Comparison of ENCODE assay signal across 40 cellular contexts in genomic region chr6:52123234-52123633, GRCh38. TPM values are rescaled to one million over a fixed set of nuclear protein-coding genes. Genes with fewer than 3 reads are reported as not detected.
"Had no signal": no experiment of that assay in that cellular context is flagged by ENCODE, and none has a peak within 500 bp of the region (broad histone marks: within the 10 kb centered on the region; RNA-seq: fewer than 3 reads in every experiment).

No MANE protein-coding gene starts in this region.

- H3K27ac ChIP-seq: adrenal gland, cardiac muscle cell, VCaP had no signal

- H3K4me1 ChIP-seq: adrenal gland had no signal

- DNase-seq: activated B cell treated with CpG ODN at 0.5 μM for 24 hours; activated CD4-positive, alpha-beta memory T cell treated with anti-CD3 and anti-CD28 coated beads for 36 hours; activated CD4-positive, alpha-beta T cell treated with anti-CD3 and anti-CD28 coated beads for 4 hours; activated CD4-positive, alpha-beta T cell treated with anti-CD3 and anti-CD28 coated beads, Interleukin-2, amount 10 ng/mL, durations not matched to agents 24 days and 14 days; activated CD4-positive, alpha-beta T cell treated with anti-CD3 and anti-CD28 coated beads, Interleukin-2, amount 50 U/mL, for 1 hour; activated CD4-positive, alpha-beta T cell treated with anti-CD3 and anti-CD28 coated beads, Interleukin-2, amount 50 U/mL, for 4 hours; activated CD4-positive, CD25-positive, alpha-beta regulatory T cell treated with anti-CD3 and anti-CD28 coated beads, Interleukin-2, amount 50 U/mL, for 72 hours; activated CD8-positive, alpha-beta memory T cell treated with anti-CD3 and anti-CD28 coated beads, Interleukin-2, amount 50 U/mL, for 4 hours; activated CD8-positive, alpha-beta T cell treated with anti-CD3 and anti-CD28 coated beads for 36 hours; activated effector memory CD4-positive, alpha-beta T cell treated with anti-CD3 and anti-CD28 coated beads, Interleukin-2, amount 50 U/mL, for 16 hours; activated gamma-delta T cell treated with Interleukin-2 at 50 U/mL for 16 hours; activated naive CD4-positive, alpha-beta T cell; activated naive CD4-positive, alpha-beta T cell treated with anti-CD3 and anti-CD28 coated beads for 36 hours; activated naive CD4-positive, alpha-beta T cell treated with anti-CD3 and anti-CD28 coated beads, Interleukin-2, amount 50 U/mL, for 16 hours; activated naive CD8-positive, alpha-beta T cell treated with anti-CD3 and anti-CD28 coated beads for 36 hours; activated T-cell treated with anti-CD3 and anti-CD28 coated beads for 4 hours; activated T-cell treated with anti-CD3 and anti-CD28 coated beads, Interleukin-2, amount 50 U/mL, for 1 hour; activated T-cell treated with anti-CD3 and anti-CD28 coated beads, Interleukin-2, amount 50 U/mL, for 4 hours; activated T-cell treated with anti-CD3 and anti-CD28 coated beads, Interleukin-2, amount 50 U/mL, for 72 hours; adrenal gland; amniotic stem cell; aorta; caudate nucleus; cerebellar nuclear complex; T-helper 1 cell; T-helper 2 cell; T-helper 9 cell had no signal

- H3K9me3 Mint-ChIP-seq: activated T-helper 17 cell treated with anti-CD3 and anti-CD28 coated beads, Interleukin-2, amount 50 U/mL, for 72 hours; T-helper 1 cell treated with Interleukin-12 subunit alpha and Interleukin-12 subunit beta and Interleukin-4 antibody, amounts not matched to agents 30 μg/mL and 1 μg/mL, for 36 hours had no signal

- H3K9me3 ChIP-seq: adrenal gland had no signal

- H3K36me3 ChIP-seq: adrenal gland, cardiac muscle cell had no signal

- H3K36me3 Mint-ChIP-seq: activated CD4-positive, alpha-beta memory T cell treated with anti-CD3 and anti-CD28 coated beads for 36 hours; activated naive CD8-positive, alpha-beta T cell treated with anti-CD3 and anti-CD28 coated beads for 36 hours; brain had no signal

- H3K4me3 ChIP-seq: adrenal gland, cardiac muscle cell had no signal

- H3K27me3 Mint-ChIP-seq: brain had no signal

- H3K4me1 Mint-ChIP-seq: activated B cell treated with CpG ODN at 0.5 μM for 24 hours; activated CD4-positive, alpha-beta T cell treated with anti-CD3 and anti-CD28 coated beads, Interleukin-2, amount 10 ng/mL, durations not matched to agents 24 days and 14 days; activated naive CD8-positive, alpha-beta T cell treated with anti-CD3 and anti-CD28 coated beads for 36 hours; activated T-helper 17 cell treated with anti-CD3 and anti-CD28 coated beads, Interleukin-2, amount 50 U/mL, for 72 hours; brain; central memory CD8-positive, alpha-beta T cell had no signal

- H3K27me3 ChIP-seq: adrenal gland, cardiac muscle cell had no signal

- ATAC-seq: activated CD8-positive, alpha-beta T cell treated with anti-CD3 and anti-CD28 coated beads for 36 hours; activated naive CD4-positive, alpha-beta T cell treated with anti-CD3 and anti-CD28 coated beads, Interleukin-2, amount 50 U/mL, for 72 hours; activated T-cell treated with anti-CD3 and anti-CD28 coated beads, Interleukin-2, amount 50 U/mL, for 4 hours; activated T-cell treated with anti-CD3 and anti-CD28 coated beads, Interleukin-2, amount 50 U/mL, for 72 hours; activated T-helper 17 cell treated with anti-CD3 and anti-CD28 coated beads, Interleukin-2, amount 50 U/mL, for 72 hours had no signal

- H3K27ac Mint-ChIP-seq: activated B cell treated with CpG ODN at 0.5 μM for 24 hours; activated CD4-positive, alpha-beta memory T cell treated with anti-CD3 and anti-CD28 coated beads for 36 hours; activated CD4-positive, alpha-beta T cell treated with anti-CD3 and anti-CD28 coated beads, Interleukin-2, amount 10 ng/mL, durations not matched to agents 24 days and 14 days; activated CD8-positive, alpha-beta T cell treated with anti-CD3 and anti-CD28 coated beads for 36 hours; activated naive CD4-positive, alpha-beta T cell treated with anti-CD3 and anti-CD28 coated beads for 36 hours; activated naive CD4-positive, alpha-beta T cell treated with anti-CD3 and anti-CD28 coated beads, Interleukin-2, amount 50 U/mL, for 72 hours; activated naive CD8-positive, alpha-beta T cell treated with anti-CD3 and anti-CD28 coated beads for 36 hours; activated T-cell treated with anti-CD3 and anti-CD28 coated beads, Interleukin-2, amount 50 U/mL, for 72 hours; activated T-helper 1 cell treated with anti-CD3 and anti-CD28 coated beads, Interleukin-12 subunit alpha, Interleukin-12 subunit beta, Interleukin-2, Interleukin-4 antibody, amounts not matched to agents 30 ng/mL and 10 ng/mL and 1 ng/mL, durations not matched to agents 14 hours and 24 hours and 36 hours; activated T-helper 17 cell treated with anti-CD3 and anti-CD28 coated beads, Interleukin-2, amount 50 U/mL, for 72 hours; brain; T-helper 1 cell treated with Interleukin-12 subunit alpha and Interleukin-12 subunit beta and Interleukin-4 antibody, amounts not matched to agents 30 μg/mL and 1 μg/mL, for 36 hours; T-helper 2 cell treated with Interferon-gamma antibody and Interleukin-4, amounts not matched to agents 5 μg/mL and 100 μg/mL, for 36 hours had no signal

- FAIRE-seq: astrocyte, bronchial epithelial cell, TTC549 had no signal

- H3K4me3 Mint-ChIP-seq: activated B cell treated with CpG ODN at 0.5 μM for 24 hours; activated CD4-positive, alpha-beta memory T cell treated with anti-CD3 and anti-CD28 coated beads for 36 hours; activated CD4-positive, alpha-beta T cell treated with anti-CD3 and anti-CD28 coated beads, Interleukin-2, amount 10 ng/mL, durations not matched to agents 24 days and 14 days; activated CD8-positive, alpha-beta T cell treated with anti-CD3 and anti-CD28 coated beads for 36 hours; activated naive CD4-positive, alpha-beta T cell treated with anti-CD3 and anti-CD28 coated beads for 36 hours; activated naive CD8-positive, alpha-beta T cell treated with anti-CD3 and anti-CD28 coated beads for 36 hours; activated T-cell treated with anti-CD3 and anti-CD28 coated beads, Interleukin-2, amount 50 U/mL, for 4 hours; activated T-cell treated with anti-CD3 and anti-CD28 coated beads, Interleukin-2, amount 50 U/mL, for 72 hours; activated T-helper 1 cell treated with anti-CD3 and anti-CD28 coated beads, Interleukin-12 subunit alpha, Interleukin-12 subunit beta, Interleukin-2, Interleukin-4 antibody, amounts not matched to agents 30 ng/mL and 10 ng/mL and 1 ng/mL, durations not matched to agents 14 hours and 24 hours and 36 hours; activated T-helper 17 cell treated with anti-CD3 and anti-CD28 coated beads, Interleukin-2, amount 50 U/mL, for 72 hours; brain; central memory CD8-positive, alpha-beta T cell; T-helper 1 cell treated with Interleukin-12 subunit alpha and Interleukin-12 subunit beta and Interleukin-4 antibody, amounts not matched to agents 30 μg/mL and 1 μg/mL, for 36 hours; T-helper 2 cell treated with Interferon-gamma antibody and Interleukin-4, amounts not matched to agents 5 μg/mL and 100 μg/mL, for 36 hours had no signal

RNA-seq across cellular contexts. Expression of gene PKHD1, which starts 35.8 kb away (rescaled TPM):
- total RNA-seq: activated B cell treated with CpG ODN at 0.5 μM for 24 hours; activated CD4-positive, alpha-beta T cell treated with anti-CD3 and anti-CD28 coated beads, Interleukin-2, amount 10 ng/mL, durations not matched to agents 24 days and 14 days; activated CD8-positive, alpha-beta memory T cell treated with anti-CD3 and anti-CD28 coated beads for 36 hours; activated CD8-positive, alpha-beta T cell treated with anti-CD3 and anti-CD28 coated beads for 36 hours; activated naive CD4-positive, alpha-beta T cell treated with anti-CD3 and anti-CD28 coated beads for 36 hours; activated naive CD4-positive, alpha-beta T cell treated with anti-CD3 and anti-CD28 coated beads, Interleukin-2, amount 50 U/mL, for 72 hours; activated naive CD8-positive, alpha-beta T cell treated with anti-CD3 and anti-CD28 coated beads for 36 hours; activated T-cell treated with anti-CD3 and anti-CD28 coated beads, Interleukin-2, amount 50 U/mL, for 4 hours; activated T-helper 1 cell treated with anti-CD3 and anti-CD28 coated beads, Interleukin-12 subunit alpha, Interleukin-12 subunit beta, Interleukin-2, Interleukin-4 antibody, amounts not matched to agents 30 ng/mL and 10 ng/mL and 1 ng/mL, durations not matched to agents 14 hours and 24 hours and 36 hours; bronchial epithelial cell; cardiac muscle cell had no signal
- polyA plus RNA-seq: aorta, cardiac muscle cell had no signal
